Comparison of ENCODE assay signal across 8 cellular contexts in the genomic region with DNA sequence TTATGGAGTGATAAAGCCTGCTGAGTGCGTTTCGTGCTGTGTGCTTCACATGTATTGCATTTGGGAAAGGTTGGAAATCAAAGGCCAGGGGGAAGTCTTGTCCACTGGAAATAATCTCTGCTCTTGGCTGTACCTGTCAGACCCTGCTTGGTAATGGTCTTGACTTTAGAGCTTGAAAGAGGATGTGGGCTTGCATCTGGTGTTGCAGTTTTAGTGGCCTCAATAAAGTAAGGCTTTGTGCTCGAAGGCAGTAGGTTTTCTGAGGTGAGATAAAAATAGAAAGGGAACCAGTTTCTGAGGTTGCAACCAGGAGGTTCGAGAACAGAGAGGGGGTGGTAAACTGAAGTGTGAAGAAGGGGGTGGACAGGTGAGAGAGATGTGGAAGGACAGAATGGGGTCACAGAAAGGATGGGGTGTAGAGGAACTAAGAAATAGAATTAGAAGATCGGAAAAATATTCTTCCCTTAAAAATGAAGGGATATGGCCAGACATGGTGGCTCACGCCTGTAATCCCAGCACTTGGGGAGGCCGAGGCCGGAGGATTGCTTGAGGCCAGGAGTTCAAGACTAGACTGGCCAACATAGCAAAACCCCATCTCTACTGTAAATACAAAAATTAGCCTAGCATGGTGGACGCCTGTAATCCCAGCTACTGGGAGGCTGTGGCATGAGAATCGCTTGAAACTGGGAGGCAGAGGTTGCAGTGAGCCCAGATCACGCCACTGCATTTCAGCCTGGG. TPM values are rescaled to one million over a fixed set of nuclear protein-coding genes. Genes with fewer than 3 reads are reported as not detected.
A peak's percentile ranks its signal among the peaks of the same experiment; 100 is the strongest.
DNase-seq lines count a peak whose midpoint lies in the region; ATAC-seq and TF ChIP-seq lines count a peak whose summit lies in the region.

No MANE protein-coding gene starts in this region.

- no peaks in the 10 kb centered on the region for H3K9me3 ChIP-seq in neural cell (ENCODE audit: low read length)

- no peak for TF ChIP-seq RAD21 in neural cell (conservative IDR thresholded peaks at IDR 0.05)

- H3K4me3 ChIP-seq in neural cell (ENCODE audit: low read length): peak overlapping the region; percentile 99

- peak; percentile 79 for DNase-seq in GM10248 (ENCODE audit: extremely low spot score)
- DNase-seq in NCI-H69 (lab: John Stamatoyannopoulos, UW): peak; percentile 12
- peak; percentile 9 for DNase-seq in cerebellar cortex (ENCODE audit: low spot score)
- DNase-seq in medulla oblongata (ENCODE audit: extremely low spot score): no peak
- no peak for DNase-seq in EL

- H3K79me2 ChIP-seq in neural cell (replicated peaks; ENCODE audit: insufficient read depth, low read length): peaks cover 48% of the 10 kb centered on the region

- H3F3A ChIP-seq in neural cell (ENCODE audit: insufficient read depth, low read length, poor library complexity, severe bottlenecking): peaks cover 6% of the 10 kb centered on the region

- POLR2A ChIA-PET in GM10248 (lab: Yijun Ruan, JAX): interaction anchor here (1.4 kb wide), 1 partner anchor 483 kb away, joined by 3 read pairs; the partner anchor contains the start of gene MARCKSL1

- ATAC-seq in GM21526 (IDR thresholded peaks at IDR 0.05; ENCODE audit: low FRiP score, unreplicated experiment) (peak; percentile 34), HG03439 (IDR thresholded peaks at IDR 0.05; ENCODE audit: unreplicated experiment) (no peak)

- peak overlapping the region; percentile 95 for H3K9ac ChIP-seq in neural cell (ENCODE audit: low read length)

- CTCF ChIA-PET in GM10248 (lab: Yijun Ruan, JAX): interaction anchor here (1.0 kb wide), 2 partner anchors 53 to 107 kb away, joined by 3 to 4 read pairs; no protein-coding TSS in a partner anchor

- peak overlapping the region; percentile 98 for H3K4me2 ChIP-seq in neural cell (ENCODE audit: low read length)

- no peaks in the 10 kb centered on the region for H3K27me3 ChIP-seq in neural cell (ENCODE audit: insufficient read depth, low read depth, low read length)

- H4K20me1 ChIP-seq in neural cell (ENCODE audit: insufficient read depth): no peaks in the 10 kb centered on the region

- H3K27ac ChIP-seq in neural cell (ENCODE audit: low read length): no peak overlapping the region

- no peak overlapping the region for H2AFZ ChIP-seq in neural cell (ENCODE audit: low read depth, low read length)

- H3K9me2 ChIP-seq in neural cell (ENCODE audit: insufficient read depth, low read length): no peaks in the 10 kb centered on the region

- no peak for TF ChIP-seq CTCF in GM10248 (IDR thresholded peaks at IDR 0.05; ENCODE audit: control extremely low read depth, extremely low read depth, low read depth, missing control alignments)
- TF ChIP-seq CTCF in neural cell (IDR thresholded peaks at IDR 0.05; ENCODE audit: poor library complexity, severe bottlenecking): no peak

- no peak for TF ChIP-seq EP300 in neural cell (conservative IDR thresholded peaks at IDR 0.05; ENCODE audit: poor library complexity, severe bottlenecking)

- no peaks in the 10 kb centered on the region for H3K36me3 ChIP-seq in neural cell (ENCODE audit: insufficient read depth, low read length)

TF ChIP-seq in neural cell, 6 proteins besides CTCF, POLR2A, EP300 and RAD21:
- TF ChIP-seq, protein P1, sequence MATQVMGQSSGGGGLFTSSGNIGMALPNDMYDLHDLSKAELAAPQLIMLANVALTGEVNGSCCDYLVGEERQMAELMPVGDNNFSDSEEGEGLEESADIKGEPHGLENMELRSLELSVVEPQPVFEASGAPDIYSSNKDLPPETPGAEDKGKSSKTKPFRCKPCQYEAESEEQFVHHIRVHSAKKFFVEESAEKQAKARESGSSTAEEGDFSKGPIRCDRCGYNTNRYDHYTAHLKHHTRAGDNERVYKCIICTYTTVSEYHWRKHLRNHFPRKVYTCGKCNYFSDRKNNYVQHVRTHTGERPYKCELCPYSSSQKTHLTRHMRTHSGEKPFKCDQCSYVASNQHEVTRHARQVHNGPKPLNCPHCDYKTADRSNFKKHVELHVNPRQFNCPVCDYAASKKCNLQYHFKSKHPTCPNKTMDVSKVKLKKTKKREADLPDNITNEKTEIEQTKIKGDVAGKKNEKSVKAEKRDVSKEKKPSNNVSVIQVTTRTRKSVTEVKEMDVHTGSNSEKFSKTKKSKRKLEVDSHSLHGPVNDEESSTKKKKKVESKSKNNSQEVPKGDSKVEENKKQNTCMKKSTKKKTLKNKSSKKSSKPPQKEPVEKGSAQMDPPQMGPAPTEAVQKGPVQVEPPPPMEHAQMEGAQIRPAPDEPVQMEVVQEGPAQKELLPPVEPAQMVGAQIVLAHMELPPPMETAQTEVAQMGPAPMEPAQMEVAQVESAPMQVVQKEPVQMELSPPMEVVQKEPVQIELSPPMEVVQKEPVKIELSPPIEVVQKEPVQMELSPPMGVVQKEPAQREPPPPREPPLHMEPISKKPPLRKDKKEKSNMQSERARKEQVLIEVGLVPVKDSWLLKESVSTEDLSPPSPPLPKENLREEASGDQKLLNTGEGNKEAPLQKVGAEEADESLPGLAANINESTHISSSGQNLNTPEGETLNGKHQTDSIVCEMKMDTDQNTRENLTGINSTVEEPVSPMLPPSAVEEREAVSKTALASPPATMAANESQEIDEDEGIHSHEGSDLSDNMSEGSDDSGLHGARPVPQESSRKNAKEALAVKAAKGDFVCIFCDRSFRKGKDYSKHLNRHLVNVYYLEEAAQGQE (IDR thresholded peaks at IDR 0.05; ENCODE audit: borderline replicate concordance): no peak
- no peak for TF ChIP-seq SMC3 (conservative IDR thresholded peaks at IDR 0.05; ENCODE audit: poor library complexity)
- no peak for TF ChIP-seq TAF1 (IDR thresholded peaks at IDR 0.05; ENCODE audit: low read depth)
- TF ChIP-seq MXI1 (conservative IDR thresholded peaks at IDR 0.05; ENCODE audit: poor library complexity, severe bottlenecking): no peak
- TF ChIP-seq EZH2 (IDR thresholded peaks at IDR 0.05; ENCODE audit: borderline replicate concordance, insufficient read depth, low read length, poor library complexity, severe bottlenecking): no peak
- no peak for TF ChIP-seq POLR2AphosphoS5 (IDR thresholded peaks at IDR 0.05)

RNA-seq across cellular contexts. Expression of gene S100PBP, which starts 1.5 kb away (rescaled TPM):
- 63.4 and 77.0 TPM in 2 replicates for polyA plus RNA-seq in neural cell
- 51.4 and 57.8 TPM in 2 replicates for polyA minus RNA-seq in neural cell

RNA-seq across cellular contexts. Expression of gene YARS1, which starts 1.8 kb away (rescaled TPM):
- 40.1 and 49.4 TPM in 2 replicates for polyA plus RNA-seq in neural cell
- 49.0 and 51.6 TPM in 2 replicates for polyA minus RNA-seq in neural cell

RNA-seq across cellular contexts. Expression of gene FNDC5, which starts 51.7 kb away (rescaled TPM):
- 20.5 and 21.6 TPM in 2 replicates for polyA plus RNA-seq in neural cell
- polyA minus RNA-seq in neural cell: 18.5 and 20.8 TPM in 2 replicates

Comparison
In these comparisons a context has a peak if more than half of its experiments do, and no peak if none do; other contexts are left out.
1. DNase-seq: peak in GM10248 (single experiment), NCI-H69 (single experiment) and cerebellar cortex (single experiment); none in medulla oblongata (single experiment) and EL (single experiment).